Comparison of ENCODE assay signal across 1 cellular context in the genomic region with DNA sequence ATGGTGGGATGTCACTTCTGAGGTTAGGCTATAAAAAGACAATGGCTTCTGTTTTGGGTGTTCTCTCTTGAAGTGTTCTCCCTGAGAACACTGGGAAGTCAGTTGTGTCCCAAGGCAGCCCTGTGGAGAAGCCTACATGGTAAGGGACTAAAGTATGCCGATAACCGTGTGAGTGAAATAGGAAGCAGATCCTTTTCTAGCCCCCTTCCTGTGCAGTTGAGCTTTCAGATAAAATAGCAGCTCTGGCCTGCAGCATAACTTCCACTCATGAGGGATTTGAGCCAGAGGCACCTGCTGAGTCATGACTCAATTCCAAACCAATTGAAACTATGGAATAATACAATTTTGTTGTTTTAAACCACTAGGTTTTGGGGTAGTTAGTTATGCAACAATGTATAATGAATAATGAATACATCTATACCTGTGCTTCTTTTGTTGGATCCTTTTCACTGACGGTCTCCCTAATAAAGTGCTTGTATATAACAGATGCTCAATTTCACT.
TF ChIP-seq lines count a peak whose summit lies in the region.

No MANE protein-coding gene starts in this region.

TF ChIP-seq in K562, 482 proteins besides CTCF, POLR2A, EP300 and RAD21 (continued from another document):
- TF ChIP-seq, protein P1, sequence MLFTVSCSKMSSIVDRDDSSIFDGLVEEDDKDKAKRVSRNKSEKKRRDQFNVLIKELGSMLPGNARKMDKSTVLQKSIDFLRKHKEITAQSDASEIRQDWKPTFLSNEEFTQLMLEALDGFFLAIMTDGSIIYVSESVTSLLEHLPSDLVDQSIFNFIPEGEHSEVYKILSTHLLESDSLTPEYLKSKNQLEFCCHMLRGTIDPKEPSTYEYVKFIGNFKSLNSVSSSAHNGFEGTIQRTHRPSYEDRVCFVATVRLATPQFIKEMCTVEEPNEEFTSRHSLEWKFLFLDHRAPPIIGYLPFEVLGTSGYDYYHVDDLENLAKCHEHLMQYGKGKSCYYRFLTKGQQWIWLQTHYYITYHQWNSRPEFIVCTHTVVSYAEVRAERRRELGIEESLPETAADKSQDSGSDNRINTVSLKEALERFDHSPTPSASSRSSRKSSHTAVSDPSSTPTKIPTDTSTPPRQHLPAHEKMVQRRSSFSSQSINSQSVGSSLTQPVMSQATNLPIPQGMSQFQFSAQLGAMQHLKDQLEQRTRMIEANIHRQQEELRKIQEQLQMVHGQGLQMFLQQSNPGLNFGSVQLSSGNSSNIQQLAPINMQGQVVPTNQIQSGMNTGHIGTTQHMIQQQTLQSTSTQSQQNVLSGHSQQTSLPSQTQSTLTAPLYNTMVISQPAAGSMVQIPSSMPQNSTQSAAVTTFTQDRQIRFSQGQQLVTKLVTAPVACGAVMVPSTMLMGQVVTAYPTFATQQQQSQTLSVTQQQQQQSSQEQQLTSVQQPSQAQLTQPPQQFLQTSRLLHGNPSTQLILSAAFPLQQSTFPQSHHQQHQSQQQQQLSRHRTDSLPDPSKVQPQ (CRISPR knock-in tag; IDR thresholded peaks at IDR 0.05; ENCODE audit: borderline replicate concordance) = no peak
- TF ChIP-seq ERF (CRISPR knock-in tag; IDR thresholded peaks at IDR 0.05) (no peak), CBFB (CRISPR knock-in tag; IDR thresholded peaks at IDR 0.05) (no peak), GATAD2B (IDR thresholded peaks at IDR 0.05; ENCODE audit: borderline replicate concordance) (no peak), RBM22 (IDR thresholded peaks at IDR 0.05; ENCODE audit: low read depth, low read length, poor library complexity, severe bottlenecking) (no peak), KLF13 (tag; IDR thresholded peaks at IDR 0.05; ENCODE audit: borderline replicate concordance, low read depth) (no peak), ELF4 (CRISPR knock-in tag; IDR thresholded peaks at IDR 0.05) (no peak), BRD9 (IDR thresholded peaks at IDR 0.05; ENCODE audit: low read depth, partially characterized antibody) (no peak), RNF2 (IDR thresholded peaks at IDR 0.05) (no peak), HDAC8 (tag; IDR thresholded peaks at IDR 0.05) (no peak), MAFK (IDR thresholded peaks at IDR 0.05; ENCODE audit: low read length) (peak; percentile 36; the same call in 1 of the 2 replicates), ZNF316 (IDR thresholded peaks at IDR 0.05) (peak; percentile 66), RBM34 (IDR thresholded peaks at IDR 0.05; ENCODE audit: borderline replicate concordance, insufficient read depth, low read length) (no peak), ZNF124 (CRISPR knock-in tag; IDR thresholded peaks at IDR 0.05) (no peak), CHD4 (IDR thresholded peaks at IDR 0.05; ENCODE audit: insufficient read depth, insufficient replicate concordance, low read depth, low read length, poor library complexity, severe bottlenecking) (no peak), MAFG (tag; conservative IDR thresholded peaks at IDR 0.05) (peak; percentile 72)
- TF ChIP-seq, protein P2, sequence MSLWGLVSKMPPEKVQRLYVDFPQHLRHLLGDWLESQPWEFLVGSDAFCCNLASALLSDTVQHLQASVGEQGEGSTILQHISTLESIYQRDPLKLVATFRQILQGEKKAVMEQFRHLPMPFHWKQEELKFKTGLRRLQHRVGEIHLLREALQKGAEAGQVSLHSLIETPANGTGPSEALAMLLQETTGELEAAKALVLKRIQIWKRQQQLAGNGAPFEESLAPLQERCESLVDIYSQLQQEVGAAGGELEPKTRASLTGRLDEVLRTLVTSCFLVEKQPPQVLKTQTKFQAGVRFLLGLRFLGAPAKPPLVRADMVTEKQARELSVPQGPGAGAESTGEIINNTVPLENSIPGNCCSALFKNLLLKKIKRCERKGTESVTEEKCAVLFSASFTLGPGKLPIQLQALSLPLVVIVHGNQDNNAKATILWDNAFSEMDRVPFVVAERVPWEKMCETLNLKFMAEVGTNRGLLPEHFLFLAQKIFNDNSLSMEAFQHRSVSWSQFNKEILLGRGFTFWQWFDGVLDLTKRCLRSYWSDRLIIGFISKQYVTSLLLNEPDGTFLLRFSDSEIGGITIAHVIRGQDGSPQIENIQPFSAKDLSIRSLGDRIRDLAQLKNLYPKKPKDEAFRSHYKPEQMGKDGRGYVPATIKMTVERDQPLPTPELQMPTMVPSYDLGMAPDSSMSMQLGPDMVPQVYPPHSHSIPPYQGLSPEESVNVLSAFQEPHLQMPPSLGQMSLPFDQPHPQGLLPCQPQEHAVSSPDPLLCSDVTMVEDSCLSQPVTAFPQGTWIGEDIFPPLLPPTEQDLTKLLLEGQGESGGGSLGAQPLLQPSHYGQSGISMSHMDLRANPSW (CRISPR knock-in tag; IDR thresholded peaks at IDR 0.05) = no peak
- TF ChIP-seq, protein P3, sequence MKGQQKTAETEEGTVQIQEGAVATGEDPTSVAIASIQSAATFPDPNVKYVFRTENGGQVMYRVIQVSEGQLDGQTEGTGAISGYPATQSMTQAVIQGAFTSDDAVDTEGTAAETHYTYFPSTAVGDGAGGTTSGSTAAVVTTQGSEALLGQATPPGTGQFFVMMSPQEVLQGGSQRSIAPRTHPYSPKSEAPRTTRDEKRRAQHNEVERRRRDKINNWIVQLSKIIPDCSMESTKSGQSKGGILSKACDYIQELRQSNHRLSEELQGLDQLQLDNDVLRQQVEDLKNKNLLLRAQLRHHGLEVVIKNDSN (CRISPR knock-in tag; IDR thresholded peaks at IDR 0.05) = no peak
- TF ChIP-seq, protein P4, sequence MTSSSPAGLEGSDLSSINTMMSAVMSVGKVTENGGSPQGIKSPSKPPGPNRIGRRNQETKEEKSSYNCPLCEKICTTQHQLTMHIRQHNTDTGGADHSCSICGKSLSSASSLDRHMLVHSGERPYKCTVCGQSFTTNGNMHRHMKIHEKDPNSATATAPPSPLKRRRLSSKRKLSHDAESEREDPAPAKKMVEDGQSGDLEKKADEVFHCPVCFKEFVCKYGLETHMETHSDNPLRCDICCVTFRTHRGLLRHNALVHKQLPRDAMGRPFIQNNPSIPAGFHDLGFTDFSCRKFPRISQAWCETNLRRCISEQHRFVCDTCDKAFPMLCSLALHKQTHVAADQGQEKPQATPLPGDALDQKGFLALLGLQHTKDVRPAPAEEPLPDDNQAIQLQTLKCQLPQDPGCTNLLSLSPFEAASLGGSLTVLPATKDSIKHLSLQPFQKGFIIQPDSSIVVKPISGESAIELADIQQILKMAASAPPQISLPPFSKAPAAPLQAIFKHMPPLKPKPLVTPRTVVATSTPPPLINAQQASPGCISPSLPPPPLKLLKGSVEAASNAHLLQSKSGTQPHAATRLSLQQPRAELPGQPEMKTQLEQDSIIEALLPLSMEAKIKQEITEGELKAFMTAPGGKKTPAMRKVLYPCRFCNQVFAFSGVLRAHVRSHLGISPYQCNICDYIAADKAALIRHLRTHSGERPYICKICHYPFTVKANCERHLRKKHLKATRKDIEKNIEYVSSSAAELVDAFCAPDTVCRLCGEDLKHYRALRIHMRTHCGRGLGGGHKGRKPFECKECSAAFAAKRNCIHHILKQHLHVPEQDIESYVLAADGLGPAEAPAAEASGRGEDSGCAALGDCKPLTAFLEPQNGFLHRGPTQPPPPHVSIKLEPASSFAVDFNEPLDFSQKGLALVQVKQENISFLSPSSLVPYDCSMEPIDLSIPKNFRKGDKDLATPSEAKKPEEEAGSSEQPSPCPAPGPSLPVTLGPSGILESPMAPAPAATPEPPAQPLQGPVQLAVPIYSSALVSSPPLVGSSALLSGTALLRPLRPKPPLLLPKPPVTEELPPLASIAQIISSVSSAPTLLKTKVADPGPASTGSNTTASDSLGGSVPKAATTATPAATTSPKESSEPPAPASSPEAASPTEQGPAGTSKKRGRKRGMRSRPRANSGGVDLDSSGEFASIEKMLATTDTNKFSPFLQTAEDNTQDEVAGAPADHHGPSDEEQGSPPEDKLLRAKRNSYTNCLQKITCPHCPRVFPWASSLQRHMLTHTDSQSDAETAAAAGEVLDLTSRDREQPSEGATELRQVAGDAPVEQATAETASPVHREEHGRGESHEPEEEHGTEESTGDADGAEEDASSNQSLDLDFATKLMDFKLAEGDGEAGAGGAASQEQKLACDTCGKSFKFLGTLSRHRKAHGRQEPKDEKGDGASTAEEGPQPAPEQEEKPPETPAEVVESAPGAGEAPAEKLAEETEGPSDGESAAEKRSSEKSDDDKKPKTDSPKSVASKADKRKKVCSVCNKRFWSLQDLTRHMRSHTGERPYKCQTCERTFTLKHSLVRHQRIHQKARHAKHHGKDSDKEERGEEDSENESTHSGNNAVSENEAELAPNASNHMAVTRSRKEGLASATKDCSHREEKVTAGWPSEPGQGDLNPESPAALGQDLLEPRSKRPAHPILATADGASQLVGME (CRISPR knock-in tag; IDR thresholded peaks at IDR 0.05) = no peak
TF ChIP-seq in K562: peak in this region for 14.
